ENCODE assay signal across 1 cellular context in genomic region chr3:14174483-14174882, GRCh38.
TF ChIP-seq lines count a peak whose summit lies in the region.

No MANE protein-coding gene starts in this region.

TF ChIP-seq in GM12878, 131 proteins besides CTCF, POLR2A, EP300 and RAD21:
- no peak for TF ChIP-seq HDAC2 (IDR thresholded peaks at IDR 0.05)
